Comparison of ENCODE assay signal across 14 cellular contexts in genomic region chr9:18331808-18332209, GRCh38.
DNase-seq lines count a peak whose midpoint lies in the region; ATAC-seq and TF ChIP-seq lines count a peak whose summit lies in the region.
"Had no signal": no experiment of that assay in that cellular context is flagged by ENCODE, and none has a peak within 500 bp of the region (broad histone marks: within the 10 kb centered on the region; RNA-seq: fewer than 3 reads in every experiment).

No MANE protein-coding gene starts in this region.

- peak; percentile 25 for DNase-seq in DMS 273 treated with DMSO at 0.1 percent for 48 hours (lab: John Stamatoyannopoulos, UW)
- DNase-seq in NCI-H146 (lab: John Stamatoyannopoulos, UW) = peak; percentile 52
- peak; percentile 79 for DNase-seq in left kidney (ENCODE audit: low read depth, low spot score)
- DNase-seq in lower lobe of right lung = no peak
- DNase-seq in left lobe of liver (ENCODE audit: low spot score) = no peak
- DNase-seq in GM19238 (ENCODE audit: insufficient read length, low spot score) = no peak
- DNase-seq: activated CD4-positive, alpha-beta T cell treated with anti-CD3 and anti-CD28 coated beads, Interleukin-2, amount 50 U/mL, for 48 hours; amygdala; Calu3; NCI-H1694 treated with DMSO at 0.1 percent for 48 hours; nucleus accumbens had no signal

- H3K36me3 ChIP-seq in lower lobe of right lung = no peaks in the 10 kb centered on the region

- H3K9me3 ChIP-seq in lower lobe of right lung = no peaks in the 10 kb centered on the region

- ATAC-seq in lower lobe of right lung = no peak
- ATAC-seq in left lobe of liver = no peak
- ATAC-seq in GM21825 (IDR thresholded peaks at IDR 0.05; ENCODE audit: unreplicated experiment) = no peak

- TF ChIP-seq CTCF in VCaP (conservative IDR thresholded peaks at IDR 0.05) = no peak
- no peak for TF ChIP-seq CTCF in lower lobe of right lung (IDR thresholded peaks at IDR 0.05)

- H3K27ac ChIP-seq in VCaP (peak overlapping the region; percentile 52), lower lobe of right lung (no peak overlapping the region)

- intact Hi-C loops in lower lobe of right lung (cut with DNase I) = no loop called here

- H3K4me3 ChIP-seq in lower lobe of right lung = no peak overlapping the region
- H3K4me3 ChIP-seq: smooth muscle cell had no signal

- H3K4me1 ChIP-seq in lower lobe of right lung = no peaks in the 10 kb centered on the region

- no peaks in the 10 kb centered on the region for H3K27me3 ChIP-seq in lower lobe of right lung (ENCODE audit: low read depth)

Comparison
In these comparisons a context has a peak if more than half of its experiments do, and no peak if none do; other contexts are left out.
1. DNase-seq: peak in DMS 273 treated with DMSO at 0.1 percent for 48 hours (single experiment), NCI-H146 (single experiment) and left kidney (single experiment); none in lower lobe of right lung (single experiment), left lobe of liver (single experiment) and GM19238 (single experiment).